Comparison of ENCODE assay signal across 1 cellular context in genomic region chr12:130916251-130916911, GRCh38.
TF ChIP-seq lines count a peak whose summit lies in the region.

No MANE protein-coding gene starts in this region.

TF ChIP-seq in HepG2, 621 proteins besides CTCF, POLR2A, EP300 and RAD21 (continued from another document and continues in another):
- TF ChIP-seq ZHX2 (IDR thresholded peaks at IDR 0.05; ENCODE audit: low read depth) (0 out of 2 replicates have a peak, but pooled peaks have one; percentile 29), ZHX2 (CRISPR knock-in tag; IDR thresholded peaks at IDR 0.05; ENCODE audit: borderline replicate concordance) (no peak), PAXIP1 (CRISPR knock-in tag; conservative IDR thresholded peaks at IDR 0.05) (0 out of 2 replicates have a peak, but pooled peaks have one; percentile 12), KDM2A (CRISPR knock-in tag; IDR thresholded peaks at IDR 0.05; ENCODE audit: borderline replicate concordance, low read depth) (peak; percentile 80; the same call in 1 of the 2 replicates), MAFF (IDR thresholded peaks at IDR 0.05; ENCODE audit: low read depth, low read length) (no peak), MTF2 (CRISPR knock-in tag; IDR thresholded peaks at IDR 0.05; ENCODE audit: borderline replicate concordance) (0 out of 2 replicates have a peak, but pooled peaks have one; percentile 34), TFE3 (CRISPR knock-in tag; IDR thresholded peaks at IDR 0.05) (0 out of 2 replicates have a peak, but pooled peaks have one; percentile 13), FOSL2 (CRISPR knock-in tag; IDR thresholded peaks at IDR 0.05) (peak; percentile 39; the same call in 1 of the 2 replicates), ZFP91 (CRISPR knock-in tag; IDR thresholded peaks at IDR 0.05; ENCODE audit: borderline replicate concordance) (peak; percentile 40; the same call in 1 of the 2 replicates), ZFP36 (IDR thresholded peaks at IDR 0.05; ENCODE audit: borderline replicate concordance, low read depth, low read length, partially characterized antibody) (peak; percentile 25), SOX6 (IDR thresholded peaks at IDR 0.05) (no peak), SOX6 (CRISPR knock-in tag; IDR thresholded peaks at IDR 0.05) (peak; percentile 38), HMGXB4 (CRISPR knock-in tag; IDR thresholded peaks at IDR 0.05; ENCODE audit: borderline replicate concordance in 1 of 2, low read depth in 1 of 2) (peak; percentile 26 to 75; a peak in 1 of 4 replicates), MXI1 (IDR thresholded peaks at IDR 0.05; ENCODE audit: borderline replicate concordance, low read depth, low read length) (no peak), ZNF280D (CRISPR knock-in tag; IDR thresholded peaks at IDR 0.05) (peak; percentile 19; the same call in 1 of the 2 replicates), THYN1 (CRISPR knock-in tag; IDR thresholded peaks at IDR 0.05; ENCODE audit: borderline replicate concordance, low read depth) (no peak), BHLHE40 (IDR thresholded peaks at IDR 0.05; ENCODE audit: low read length) (peak; percentile 26; the same call in 1 of the 2 replicates), FOXA1 (IDR thresholded peaks at IDR 0.05) (no peak), FOXA1 (CRISPR knock-in tag; IDR thresholded peaks at IDR 0.05) (0 out of 2 replicates have a peak, but pooled peaks have one; percentile 22), THAP9 (CRISPR knock-in tag; IDR thresholded peaks at IDR 0.05; ENCODE audit: borderline replicate concordance) (peak; percentile 54; the same call in 1 of the 2 replicates), ZNF788 (CRISPR knock-in tag; IDR thresholded peaks at IDR 0.05; ENCODE audit: borderline replicate concordance) (peak; percentile 44; the same call in 1 of the 2 replicates), SMC3 (IDR thresholded peaks at IDR 0.05; ENCODE audit: low read length) (peak; percentile 99), ZNF205 (CRISPR knock-in tag; IDR thresholded peaks at IDR 0.05) (0 out of 2 replicates have a peak, but pooled peaks have one; percentile 31), PHF5A (CRISPR knock-in tag; IDR thresholded peaks at IDR 0.05; ENCODE audit: low read depth, unreplicated experiment) (peak; percentile 87)
- TF ChIP-seq, protein P1, sequence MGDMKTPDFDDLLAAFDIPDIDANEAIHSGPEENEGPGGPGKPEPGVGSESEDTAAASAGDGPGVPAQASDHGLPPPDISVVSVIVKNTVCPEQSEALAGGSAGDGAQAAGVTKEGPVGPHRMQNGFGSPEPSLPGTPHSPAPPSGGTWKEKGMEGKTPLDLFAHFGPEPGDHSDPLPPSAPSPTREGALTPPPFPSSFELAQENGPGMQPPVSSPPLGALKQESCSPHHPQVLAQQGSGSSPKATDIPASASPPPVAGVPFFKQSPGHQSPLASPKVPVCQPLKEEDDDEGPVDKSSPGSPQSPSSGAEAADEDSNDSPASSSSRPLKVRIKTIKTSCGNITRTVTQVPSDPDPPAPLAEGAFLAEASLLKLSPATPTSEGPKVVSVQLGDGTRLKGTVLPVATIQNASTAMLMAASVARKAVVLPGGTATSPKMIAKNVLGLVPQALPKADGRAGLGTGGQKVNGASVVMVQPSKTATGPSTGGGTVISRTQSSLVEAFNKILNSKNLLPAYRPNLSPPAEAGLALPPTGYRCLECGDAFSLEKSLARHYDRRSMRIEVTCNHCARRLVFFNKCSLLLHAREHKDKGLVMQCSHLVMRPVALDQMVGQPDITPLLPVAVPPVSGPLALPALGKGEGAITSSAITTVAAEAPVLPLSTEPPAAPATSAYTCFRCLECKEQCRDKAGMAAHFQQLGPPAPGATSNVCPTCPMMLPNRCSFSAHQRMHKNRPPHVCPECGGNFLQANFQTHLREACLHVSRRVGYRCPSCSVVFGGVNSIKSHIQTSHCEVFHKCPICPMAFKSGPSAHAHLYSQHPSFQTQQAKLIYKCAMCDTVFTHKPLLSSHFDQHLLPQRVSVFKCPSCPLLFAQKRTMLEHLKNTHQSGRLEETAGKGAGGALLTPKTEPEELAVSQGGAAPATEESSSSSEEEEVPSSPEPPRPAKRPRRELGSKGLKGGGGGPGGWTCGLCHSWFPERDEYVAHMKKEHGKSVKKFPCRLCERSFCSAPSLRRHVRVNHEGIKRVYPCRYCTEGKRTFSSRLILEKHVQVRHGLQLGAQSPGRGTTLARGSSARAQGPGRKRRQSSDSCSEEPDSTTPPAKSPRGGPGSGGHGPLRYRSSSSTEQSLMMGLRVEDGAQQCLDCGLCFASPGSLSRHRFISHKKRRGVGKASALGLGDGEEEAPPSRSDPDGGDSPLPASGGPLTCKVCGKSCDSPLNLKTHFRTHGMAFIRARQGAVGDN (CRISPR knock-in tag; IDR thresholded peaks at IDR 0.05) = peak; percentile 45
